Comparison of ENCODE assay signal across 11 cellular contexts in genomic region chr1:206907304-206907991, GRCh38. TPM values are rescaled to one million over a fixed set of nuclear protein-coding genes. Genes with fewer than 3 reads are reported as not detected.
A peak's percentile ranks its signal among the peaks of the same experiment; 100 is the strongest.
DNase-seq lines count a peak whose midpoint lies in the region; ATAC-seq, FAIRE-seq and TF ChIP-seq lines count a peak whose summit lies in the region.
"Had no signal": no experiment of that assay in that cellular context is flagged by ENCODE, and none has a peak within 500 bp of the region (broad histone marks: within the 10 kb centered on the region; RNA-seq: fewer than 3 reads in every experiment).

No MANE protein-coding gene starts in this region.

- H3K4me3 ChIP-seq in OCI-LY1 (ENCODE audit: low read depth, low read length, poor library complexity, severe bottlenecking), result no peak overlapping the region
- H3K4me3 ChIP-seq in smooth muscle cell, result no peak overlapping the region
- H3K4me3 ChIP-seq in aorta (ENCODE audit: low read length in 2 of 2), result no peak overlapping the region

- H3K27ac Mint-ChIP-seq in activated naive CD4-positive, alpha-beta T cell treated with anti-CD3 and anti-CD28 coated beads for 36 hours, result peak overlapping the region; percentile 52

- H3K9me2 ChIP-seq in OCI-LY1 (ENCODE audit: low read depth, low read length), result no peaks in the 10 kb centered on the region

- H3K4me2 ChIP-seq in OCI-LY1 (ENCODE audit: low read length) (no peak overlapping the region), smooth muscle cell (no peak overlapping the region)

- peak; percentile 7 for DNase-seq in activated naive CD4-positive, alpha-beta T cell treated with anti-CD3 and anti-CD28 coated beads for 36 hours
- DNase-seq in activated naive CD4-positive, alpha-beta T cell treated with anti-CD3 and anti-CD28 coated beads, Interleukin-2, amount 50 U/mL, for 16 hours, result no peak
- peak; percentile 18 to 20 for DNase-seq in erythroblast (lab: John Stamatoyannopoulos, UW)
- DNase-seq in smooth muscle cell (lab: John Stamatoyannopoulos, UW; ENCODE audit: unreplicated experiment), result no peak
- no peak for DNase-seq in RCC 7860 (ENCODE audit: low spot score)
- no peak for DNase-seq in stimulated activated CD4-positive, alpha-beta T cell treated with anti-CD3 and anti-CD28 coated beads, Interleukin-1b, Interleukin-23, amount 100 ng/mL, for 48 hours
- DNase-seq in aorta, result no peak

- no peaks in the 10 kb centered on the region for H3K27me3 ChIP-seq in OCI-LY1 (ENCODE audit: insufficient read depth, low read length)
- peaks cover 23% of the 10 kb centered on the region for H3K27me3 ChIP-seq in smooth muscle cell (ENCODE audit: low read depth)
- H3K27me3 ChIP-seq in aorta (ENCODE audit: control insufficient read depth in 1 of 2, insufficient read depth in 2 of 2, low read length in 1 of 2), result no peaks in the 10 kb centered on the region

- H2AFZ ChIP-seq in OCI-LY1 (ENCODE audit: low read length) (no peak overlapping the region), smooth muscle cell (ENCODE audit: low read depth) (no peak overlapping the region)

- H3K36me3 ChIP-seq in OCI-LY1 (ENCODE audit: insufficient read depth, low read length), result no peaks in the 10 kb centered on the region
- no peaks in the 10 kb centered on the region for H3K36me3 ChIP-seq in smooth muscle cell (ENCODE audit: low read depth)
- H3K36me3 ChIP-seq in aorta (ENCODE audit: control insufficient read depth in 1 of 2, insufficient read depth in 2 of 2, low read length in 1 of 2), result no peaks in the 10 kb centered on the region

- no peaks in the 10 kb centered on the region for H3F3A ChIP-seq in OCI-LY1 (ENCODE audit: insufficient read depth, low read length)
- H3F3A ChIP-seq in smooth muscle cell (ENCODE audit: low read depth), result no peaks in the 10 kb centered on the region

- H3K27me3 Mint-ChIP-seq in activated naive CD4-positive, alpha-beta T cell treated with anti-CD3 and anti-CD28 coated beads for 36 hours (ENCODE audit: low read depth), result no peaks in the 10 kb centered on the region

- peaks cover 49% of the 10 kb centered on the region for H3K36me3 Mint-ChIP-seq in activated naive CD4-positive, alpha-beta T cell treated with anti-CD3 and anti-CD28 coated beads for 36 hours (ENCODE audit: low read depth)

- CTCF ChIA-PET in activated naive CD4-positive, alpha-beta T cell treated with anti-CD3 and anti-CD28 coated beads for 36 hours (lab: Charles Lee), result interaction anchor here (1.0 to 3.6 kb wide), 12 partner anchors 9 to 299 kb away, joined by 3 to 54 read pairs (median 5); partner anchors contain the start of genes FCMR and IL20

- H3K4me3 Mint-ChIP-seq in activated naive CD4-positive, alpha-beta T cell treated with anti-CD3 and anti-CD28 coated beads for 36 hours, result no peak overlapping the region

- H3K4me1 ChIP-seq in OCI-LY1 (ENCODE audit: insufficient read depth, low read length, severe bottlenecking), result peaks cover 14% of the 10 kb centered on the region
- no peaks in the 10 kb centered on the region for H3K4me1 ChIP-seq in smooth muscle cell (ENCODE audit: low read depth)
- H3K4me1 ChIP-seq in aorta (ENCODE audit: control insufficient read depth in 1 of 2, insufficient read depth in 2 of 2, low read length in 2 of 2), result no peaks in the 10 kb centered on the region

- intact Hi-C loops in activated naive CD4-positive, alpha-beta T cell treated with anti-CD3 and anti-CD28 coated beads for 36 hours (cut with micrococcal nuclease), result loop anchor here (5.0 kb wide), 1 partner anchor 435 kb away; the partner anchor contains the start of gene IKBKE
- intact Hi-C loops in aorta (cut with DNase I), result loop anchor here in 1 of 2 donors (10.0 kb wide), 1 partner anchor 173 kb away; no protein-coding TSS in a partner anchor

- TF ChIP-seq CTCF in OCI-LY1 (IDR thresholded peaks at IDR 0.05; ENCODE audit: low read length) (peak; percentile 23; the same call in 1 of the 2 replicates), smooth muscle cell (IDR thresholded peaks at IDR 0.05; ENCODE audit: borderline replicate concordance, insufficient read depth, poor library complexity, severe bottlenecking) (peak; percentile 15)

- no peaks in the 10 kb centered on the region for H3K9me3 Mint-ChIP-seq in activated naive CD4-positive, alpha-beta T cell treated with anti-CD3 and anti-CD28 coated beads for 36 hours

- H4K20me1 ChIP-seq in OCI-LY1 (ENCODE audit: insufficient read depth, low read length) (no peaks in the 10 kb centered on the region), smooth muscle cell (ENCODE audit: low read depth) (no peaks in the 10 kb centered on the region)

- no peaks in the 10 kb centered on the region for H3K79me2 ChIP-seq in OCI-LY1 (ENCODE audit: insufficient read depth, low read length)
- H3K79me2 ChIP-seq in smooth muscle cell (ENCODE audit: low read depth), result no peaks in the 10 kb centered on the region

- H3K9ac ChIP-seq in OCI-LY1 (ENCODE audit: low read length) (no peak overlapping the region), smooth muscle cell (ENCODE audit: low read depth) (no peak overlapping the region)

- FAIRE-seq in RCC 7860 (lab: Jason Lieb, UNC), result no peak
- FAIRE-seq: colon had no signal

- H3K27ac ChIP-seq in OCI-LY1 (ENCODE audit: low read depth, low read length, poor library complexity, severe bottlenecking) (no peak overlapping the region), smooth muscle cell (ENCODE audit: low read depth) (no peak overlapping the region), aorta (ENCODE audit: low read depth in 1 of 2, low read length in 2 of 2) (no peak overlapping the region)

- no peaks in the 10 kb centered on the region for H3K9me3 ChIP-seq in OCI-LY1 (ENCODE audit: low read length)
- no peaks in the 10 kb centered on the region for H3K9me3 ChIP-seq in smooth muscle cell (replicated peaks; ENCODE audit: low read depth)
- H3K9me3 ChIP-seq in aorta (ENCODE audit: control insufficient read depth, low read length), result peaks cover 3% of the 10 kb centered on the region
- H3K9me3 ChIP-seq: Caco-2 had no signal

- 86% methylated on average over 23 of the region's 23 CpGs for WGBS in smooth muscle cell (ENCODE audit: low lambda C conversion rate)
- 80 to 84% methylated on average over 23 of the region's 23 CpGs for WGBS in aorta, 2 donors

- no peak for ATAC-seq in aorta (ENCODE audit: low FRiP score)

- TF ChIP-seq POLR2A in erythroblast (IDR thresholded peaks at IDR 0.05; ENCODE audit: low read length), result no peak

- peaks cover 86% of the 10 kb centered on the region for H3K4me1 Mint-ChIP-seq in activated naive CD4-positive, alpha-beta T cell treated with anti-CD3 and anti-CD28 coated beads for 36 hours (ENCODE audit: low read depth)

RNA-seq across cellular contexts. Expression of gene IL24, which starts 10.2 kb away (rescaled TPM):
- 10 to 100 TPM; 44.0 to 46.7 TPM for total RNA-seq in activated naive CD4-positive, alpha-beta T cell treated with anti-CD3 and anti-CD28 coated beads for 36 hours
- total RNA-seq in smooth muscle cell (1.5 and 1.8 TPM in 2 replicates), aorta (not detected)
- polyA plus RNA-seq in smooth muscle cell (1.9 and 3.1 TPM in 2 replicates), aorta (not detected)
- total RNA-seq: Caco-2, temporal lobe had no signal

RNA-seq across cellular contexts. Expression of gene FCMR, which starts 14.3 kb away (rescaled TPM):
- total RNA-seq in activated naive CD4-positive, alpha-beta T cell treated with anti-CD3 and anti-CD28 coated beads for 36 hours, result 10 to 100 TPM; 49.6 to 52.1 TPM
- total RNA-seq in smooth muscle cell, result not detected in 2 replicates
- 1.6 and 4.0 TPM in 2 replicates for polyA plus RNA-seq in smooth muscle cell
- total RNA-seq in aorta, result 1 to 10 TPM; 3.3 to 4.0 TPM
- polyA plus RNA-seq in aorta, result 1 to 10 TPM in 1 of 2 donors, under 1 TPM in 1; 0.28 to 1.3 TPM
- total RNA-seq: Caco-2 had no signal

RNA-seq across cellular contexts. Expression of gene PIGR, which starts 38.8 kb away (rescaled TPM):
- total RNA-seq in activated naive CD4-positive, alpha-beta T cell treated with anti-CD3 and anti-CD28 coated beads for 36 hours, result under 1 TPM in 1 of 2 experiments, not detected in 1; 0.10 TPM
- total RNA-seq in smooth muscle cell (not detected in 2 replicates), aorta (1 to 10 TPM in 1 of 2 donors, under 1 TPM in 1; 0.84 to 2.1 TPM)
- polyA plus RNA-seq in smooth muscle cell (not detected in 2 replicates), aorta (10 to 100 TPM in 1 of 2 donors, under 1 TPM in 1; 0.28 to 67.5 TPM)
- total RNA-seq: Caco-2 had no signal

RNA-seq across cellular contexts. Expression of gene IL20, which starts 42.0 kb away (rescaled TPM):
- under 1 TPM in 1 of 2 experiments, not detected in 1; 0.31 TPM for total RNA-seq in activated naive CD4-positive, alpha-beta T cell treated with anti-CD3 and anti-CD28 coated beads for 36 hours
- total RNA-seq in smooth muscle cell (not detected in 2 replicates), aorta (not detected)
- polyA plus RNA-seq in smooth muscle cell (1.6 TPM in 1 of 2 replicates, not detected in the other), aorta (not detected)
- total RNA-seq: Caco-2, temporal lobe had no signal

Comparison
In these comparisons a context has a peak if more than half of its experiments do, and no peak if none do; other contexts are left out.
1. DNase-seq: peak in activated naive CD4-positive, alpha-beta T cell treated with anti-CD3 and anti-CD28 coated beads for 36 hours (single experiment) and erythroblast (2 of 2); none in activated naive CD4-positive, alpha-beta T cell treated with anti-CD3 and anti-CD28 coated beads, Interleukin-2, amount 50 U/mL, for 16 hours (single experiment), smooth muscle cell (single experiment), RCC 7860 (single experiment), stimulated activated CD4-positive, alpha-beta T cell treated with anti-CD3 and anti-CD28 coated beads, Interleukin-1b, Interleukin-23, amount 100 ng/mL, for 48 hours (single experiment) and aorta (0 of 2).
2. RNA of gene IL24, which starts 10.2 kb away (total RNA-seq): 44.0 to 46.7 TPM in activated naive CD4-positive, alpha-beta T cell treated with anti-CD3 and anti-CD28 coated beads for 36 hours; 1.5 to 1.8 TPM in smooth muscle cell and not detected in aorta; every median in the first group is over 10 times any median in the second.
3. RNA of gene FCMR, which starts 14.3 kb away (total RNA-seq): 49.6 to 52.1 TPM in activated naive CD4-positive, alpha-beta T cell treated with anti-CD3 and anti-CD28 coated beads for 36 hours; 3.3 to 4.0 TPM in aorta and not detected in smooth muscle cell; every median in the first group is over 10 times any median in the second.